ENCODE assay signal across 9 cellular contexts in the genomic region with DNA sequence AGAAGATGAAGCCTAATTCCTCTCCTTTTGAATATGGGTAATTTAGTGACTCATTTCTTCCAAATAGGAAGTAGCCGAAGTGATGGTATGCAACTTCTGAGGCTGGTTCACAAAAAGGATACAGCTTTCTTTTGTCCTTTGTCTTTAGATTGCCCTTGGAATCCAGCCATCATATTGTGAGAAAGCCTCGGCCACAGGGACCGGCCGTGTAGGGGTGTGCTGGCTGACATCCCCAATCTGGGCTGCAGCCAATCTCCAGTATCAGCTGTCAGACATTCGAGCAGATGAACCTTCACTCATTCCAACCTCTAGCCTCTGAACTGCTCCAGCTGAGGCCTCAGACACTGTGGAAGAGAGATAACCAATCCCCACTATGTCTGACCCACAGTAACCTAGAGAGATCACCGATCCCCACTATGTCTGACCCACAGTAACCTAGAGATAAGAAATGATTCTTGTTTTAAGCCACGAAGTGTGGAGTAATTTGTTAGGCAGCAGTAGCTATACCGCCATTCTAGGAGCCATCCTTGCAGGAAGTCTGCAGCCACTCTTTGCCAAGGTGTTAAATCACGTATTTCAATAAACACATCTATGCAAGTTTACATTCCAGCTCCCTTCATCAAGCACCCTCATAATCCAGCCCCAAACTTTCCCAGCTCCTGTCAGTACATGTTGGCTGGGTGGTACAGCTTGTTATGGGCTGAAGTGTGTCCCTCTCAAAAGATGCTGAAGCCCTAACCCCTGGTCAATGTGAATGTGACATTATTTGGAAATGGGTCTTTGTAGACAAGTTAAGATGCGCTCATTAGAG.
DNase-seq lines count a peak whose midpoint lies in the region; ATAC-seq and TF ChIP-seq lines count a peak whose summit lies in the region.
"Had no signal": no experiment of that assay in that cellular context is flagged by ENCODE, and none has a peak within 500 bp of the region (broad histone marks: within the 10 kb centered on the region; RNA-seq: fewer than 3 reads in every experiment).

No MANE protein-coding gene starts in this region.

- ATAC-seq in SK-N-SH treated with all-trans-retinoic acid at 6 μM for 48 hours, result peak; percentile 2; the same call in 2 of the 3 replicates
- no peak for ATAC-seq in HG03571 (IDR thresholded peaks at IDR 0.05; ENCODE audit: unreplicated experiment)

- no peak overlapping the region for H3K27ac ChIP-seq in MM.1S (ENCODE audit: low read length)
- H3K27ac ChIP-seq: thoracic aorta had no signal

- no peaks in the 10 kb centered on the region for H4K20me1 ChIP-seq in MM.1S (ENCODE audit: insufficient read depth, low read length)

- peaks cover 75% of the 10 kb centered on the region for H3K79me2 ChIP-seq in MM.1S (ENCODE audit: low read length)

- H3K9ac ChIP-seq in MM.1S (ENCODE audit: low read length), result no peak overlapping the region

- H3K27me3 ChIP-seq in MM.1S (replicated peaks; ENCODE audit: insufficient read depth, low read length), result no peaks in the 10 kb centered on the region

- DNase-seq in EL (peak; percentile 65), fibroblast of gingiva (ENCODE audit: low read depth) (peak; percentile 61), pons (ENCODE audit: low spot score) (peak; percentile 95), MM.1S (no peak), SIG-M5 (lab: John Stamatoyannopoulos, UW) (no peak)
- DNase-seq in stimulated activated naive CD4-positive, alpha-beta T cell (lab: John Stamatoyannopoulos, UW), result no peak

- no peaks in the 10 kb centered on the region for H3K9me3 ChIP-seq in MM.1S (replicated peaks; ENCODE audit: insufficient read depth, low read length)
- H3K9me3 ChIP-seq: thoracic aorta had no signal

- H3F3A ChIP-seq in MM.1S (ENCODE audit: insufficient read depth, low read length), result peaks cover 4% of the 10 kb centered on the region; the same call in 1 of the 2 replicates

- H3K4me2 ChIP-seq in MM.1S (ENCODE audit: low read depth, low read length), result no peak overlapping the region

- no peak overlapping the region for H3K4me3 ChIP-seq in MM.1S (ENCODE audit: low read length)
- H3K4me3 ChIP-seq: thoracic aorta had no signal

- no peak for TF ChIP-seq CTCF in MM.1S (IDR thresholded peaks at IDR 0.05; ENCODE audit: low read length)

- no peaks in the 10 kb centered on the region for H3K36me3 ChIP-seq in MM.1S (replicated peaks; ENCODE audit: insufficient read depth, low read length)
- H3K36me3 ChIP-seq: thoracic aorta had no signal

- H3K4me1 ChIP-seq in MM.1S (ENCODE audit: low read length), result peaks cover 13% of the 10 kb centered on the region; the same call in 1 of the 2 replicates

- no peak overlapping the region for H2AFZ ChIP-seq in MM.1S (ENCODE audit: low read length)

- no peaks in the 10 kb centered on the region for H3K9me2 ChIP-seq in MM.1S (replicated peaks; ENCODE audit: insufficient read depth, low read length)

TF ChIP-seq in SK-N-SH treated with all-trans-retinoic acid at 6 μM for 48 hours, 23 proteins besides CTCF, POLR2A, EP300 and RAD21:
- no peak for TF ChIP-seq ZNF8 (CRISPR knock-in tag; IDR thresholded peaks at IDR 0.05)
- TF ChIP-seq ZC3H10 (CRISPR knock-in tag; IDR thresholded peaks at IDR 0.05), result no peak
- no peak for TF ChIP-seq TSHZ2 (CRISPR knock-in tag; IDR thresholded peaks at IDR 0.05)
- no peak for TF ChIP-seq ZNF70 (CRISPR knock-in tag; IDR thresholded peaks at IDR 0.05)
- TF ChIP-seq SNAI2 (CRISPR knock-in tag; IDR thresholded peaks at IDR 0.05), result no peak
- no peak for TF ChIP-seq OSR1 (CRISPR knock-in tag; IDR thresholded peaks at IDR 0.05)
- TF ChIP-seq ZFP30 (CRISPR knock-in tag; IDR thresholded peaks at IDR 0.05), result no peak
- TF ChIP-seq ARNTL (CRISPR knock-in tag; IDR thresholded peaks at IDR 0.05; ENCODE audit: borderline replicate concordance, low read depth), result no peak
- TF ChIP-seq, protein P1, sequence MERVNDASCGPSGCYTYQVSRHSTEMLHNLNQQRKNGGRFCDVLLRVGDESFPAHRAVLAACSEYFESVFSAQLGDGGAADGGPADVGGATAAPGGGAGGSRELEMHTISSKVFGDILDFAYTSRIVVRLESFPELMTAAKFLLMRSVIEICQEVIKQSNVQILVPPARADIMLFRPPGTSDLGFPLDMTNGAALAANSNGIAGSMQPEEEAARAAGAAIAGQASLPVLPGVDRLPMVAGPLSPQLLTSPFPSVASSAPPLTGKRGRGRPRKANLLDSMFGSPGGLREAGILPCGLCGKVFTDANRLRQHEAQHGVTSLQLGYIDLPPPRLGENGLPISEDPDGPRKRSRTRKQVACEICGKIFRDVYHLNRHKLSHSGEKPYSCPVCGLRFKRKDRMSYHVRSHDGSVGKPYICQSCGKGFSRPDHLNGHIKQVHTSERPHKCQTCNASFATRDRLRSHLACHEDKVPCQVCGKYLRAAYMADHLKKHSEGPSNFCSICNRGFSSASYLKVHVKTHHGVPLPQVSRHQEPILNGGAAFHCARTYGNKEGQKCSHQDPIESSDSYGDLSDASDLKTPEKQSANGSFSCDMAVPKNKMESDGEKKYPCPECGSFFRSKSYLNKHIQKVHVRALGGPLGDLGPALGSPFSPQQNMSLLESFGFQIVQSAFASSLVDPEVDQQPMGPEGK (CRISPR knock-in tag; IDR thresholded peaks at IDR 0.05; ENCODE audit: borderline replicate concordance), result no peak
- TF ChIP-seq ZFP3 (CRISPR knock-in tag; IDR thresholded peaks at IDR 0.05), result no peak

Comparison
In these comparisons a context has a peak if more than half of its experiments do, and no peak if none do; other contexts are left out.
1. DNase-seq: peak in EL (single experiment), fibroblast of gingiva (single experiment) and pons (single experiment); none in stimulated activated naive CD4-positive, alpha-beta T cell (0 of 6), MM.1S (single experiment) and SIG-M5 (single experiment).